In the genomic region with DNA sequence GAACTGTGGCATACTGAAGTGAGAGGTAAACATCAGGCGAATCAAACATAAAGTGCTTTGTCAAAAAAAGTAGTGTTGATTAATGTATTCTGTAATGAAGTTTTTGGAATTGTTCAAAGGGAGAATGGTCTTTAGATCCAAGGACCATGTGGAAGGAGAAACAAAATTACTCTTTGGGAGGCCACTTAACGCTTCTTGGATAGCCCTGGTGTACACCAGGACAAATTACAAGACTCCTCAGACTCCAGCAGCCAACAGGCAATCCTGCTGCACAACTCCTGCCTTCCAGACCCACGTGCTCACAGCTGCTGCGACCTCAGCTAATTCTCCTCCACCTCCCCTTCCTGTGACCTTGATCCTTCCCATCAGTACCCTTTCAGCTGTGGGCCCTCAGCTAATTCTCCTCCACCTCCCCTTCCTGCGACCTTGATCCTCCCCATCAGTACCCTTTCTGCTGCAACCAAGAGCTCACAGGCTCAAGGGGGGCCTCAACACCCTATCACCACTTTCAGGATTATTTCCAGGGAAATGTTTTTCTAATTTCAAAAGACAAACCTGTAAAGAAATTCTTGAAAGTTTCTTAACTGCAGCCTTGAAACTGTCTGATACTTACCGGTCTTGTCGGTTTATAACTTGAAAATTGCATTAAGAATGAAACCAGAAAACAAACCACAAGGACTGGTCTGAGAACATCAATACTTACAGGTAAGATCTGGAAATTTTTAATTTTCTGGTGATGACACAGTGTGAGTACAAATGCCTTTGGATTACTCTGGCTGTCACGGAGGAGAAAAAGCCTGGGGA, we compare ENCODE assay signal across 10 cellular contexts. TPM values are rescaled to one million over a fixed set of nuclear protein-coding genes. Genes with fewer than 3 reads are reported as not detected.
DNase-seq lines count a peak whose midpoint lies in the region; ATAC-seq and TF ChIP-seq lines count a peak whose summit lies in the region.
"Had no signal": no experiment of that assay in that cellular context is flagged by ENCODE, and none has a peak within 500 bp of the region (broad histone marks: within the 10 kb centered on the region; RNA-seq: fewer than 3 reads in every experiment).

No MANE protein-coding gene starts in this region.

- no peak overlapping the region for H3K4me3 ChIP-seq in gastroesophageal sphincter
- H3K4me3 ChIP-seq: sigmoid colon had no signal

- H3K27ac Mint-ChIP-seq in activated T-helper 17 cell treated with anti-CD3 and anti-CD28 coated beads, Interleukin-2, amount 50 U/mL, for 72 hours: peak overlapping the region; percentile 65

- TF ChIP-seq CTCF in gastroesophageal sphincter (IDR thresholded peaks at IDR 0.05): no peak

- peak; percentile 56 for ATAC-seq in GM18511 (IDR thresholded peaks at IDR 0.05; ENCODE audit: unreplicated experiment)
- ATAC-seq in GM19463 (IDR thresholded peaks at IDR 0.05; ENCODE audit: unreplicated experiment): peak; percentile 39
- ATAC-seq in HG03095 (IDR thresholded peaks at IDR 0.05; ENCODE audit: unreplicated experiment): peak; percentile 44
- ATAC-seq in activated T-helper 17 cell treated with anti-CD3 and anti-CD28 coated beads, Interleukin-2, amount 50 U/mL, for 72 hours (replicated peaks): peak; percentile 84
- ATAC-seq in GM21360 (IDR thresholded peaks at IDR 0.05; ENCODE audit: unreplicated experiment): no peak
- ATAC-seq in gastroesophageal sphincter: no peak

- peaks cover 14% of the 10 kb centered on the region for H3K4me1 Mint-ChIP-seq in activated T-helper 17 cell treated with anti-CD3 and anti-CD28 coated beads, Interleukin-2, amount 50 U/mL, for 72 hours

- peaks cover 0 to 71% of the 10 kb centered on the region in 2 donors for H3K36me3 ChIP-seq in gastroesophageal sphincter

- H3K27ac ChIP-seq in gastroesophageal sphincter: no peak overlapping the region

- H3K4me3 Mint-ChIP-seq in activated T-helper 17 cell treated with anti-CD3 and anti-CD28 coated beads, Interleukin-2, amount 50 U/mL, for 72 hours: peak overlapping the region; percentile 58
- H3K4me3 Mint-ChIP-seq: CD14-positive monocyte had no signal

- H3K27me3 ChIP-seq in gastroesophageal sphincter: no peaks in the 10 kb centered on the region
- H3K27me3 ChIP-seq: sigmoid colon had no signal

- no peak for TF ChIP-seq POLR2A in gastroesophageal sphincter (IDR thresholded peaks at IDR 0.05)

- peaks cover 8% of the 10 kb centered on the region for H3K27me3 Mint-ChIP-seq in activated T-helper 17 cell treated with anti-CD3 and anti-CD28 coated beads, Interleukin-2, amount 50 U/mL, for 72 hours

- no peaks in the 10 kb centered on the region for H3K4me1 ChIP-seq in gastroesophageal sphincter

- H3K9me3 ChIP-seq in gastroesophageal sphincter: no peaks in the 10 kb centered on the region
- H3K9me3 ChIP-seq: sigmoid colon had no signal

- H3K9me3 Mint-ChIP-seq in activated T-helper 17 cell treated with anti-CD3 and anti-CD28 coated beads, Interleukin-2, amount 50 U/mL, for 72 hours: no peaks in the 10 kb centered on the region

- TF ChIP-seq EP300 in gastroesophageal sphincter (IDR thresholded peaks at IDR 0.05): no peak

- DNase-seq in HK-2 (ENCODE audit: unreplicated experiment): no peak
- no peak for DNase-seq in 8988T
- DNase-seq: sigmoid colon had no signal

- no peaks in the 10 kb centered on the region for H3K36me3 Mint-ChIP-seq in activated T-helper 17 cell treated with anti-CD3 and anti-CD28 coated beads, Interleukin-2, amount 50 U/mL, for 72 hours (ENCODE audit: low read depth)

- WGBS in gastroesophageal sphincter (ENCODE audit: low coverage in 1 of 2), 2 donors: 73 to 75% methylated on average over 6 to 8 of the region's 8 CpGs

RNA-seq across cellular contexts. Expression of a gene that starts 29.7 kb away (rescaled TPM):
- not detected for total RNA-seq in activated T-helper 17 cell treated with anti-CD3 and anti-CD28 coated beads, Interleukin-2, amount 50 U/mL, for 72 hours
- total RNA-seq in gastroesophageal sphincter: not detected

Comparison
In these comparisons a context has a peak if more than half of its experiments do, and no peak if none do; other contexts are left out.
1. ATAC-seq: peak in GM18511 (single experiment), GM19463 (single experiment), HG03095 (single experiment) and activated T-helper 17 cell treated with anti-CD3 and anti-CD28 coated beads, Interleukin-2, amount 50 U/mL, for 72 hours (single experiment); none in GM21360 (single experiment) and gastroesophageal sphincter (single experiment).